Comparison of ENCODE assay signal across 25 cellular contexts in the genomic region with DNA sequence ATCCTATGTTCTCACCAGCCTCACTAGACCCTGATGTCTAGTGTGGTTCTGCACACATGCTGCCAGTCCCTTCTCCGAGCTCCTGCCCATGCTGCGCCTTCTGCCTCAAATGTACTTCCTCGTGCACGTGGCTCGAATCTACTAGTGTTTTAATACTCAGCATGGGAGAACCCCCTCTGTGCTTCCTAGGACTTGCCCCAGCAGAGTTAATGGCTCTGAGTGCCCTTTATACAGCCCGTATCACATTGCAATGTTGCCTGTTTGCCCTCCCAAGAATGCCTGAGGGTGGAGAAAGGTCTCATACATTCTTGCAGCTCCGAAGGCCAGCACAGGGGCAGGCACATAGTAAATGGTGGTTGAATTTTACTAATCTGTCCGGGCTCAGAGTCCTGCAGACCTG.
"Had no signal": no experiment of that assay in that cellular context is flagged by ENCODE, and none has a peak within 500 bp of the region (broad histone marks: within the 10 kb centered on the region; RNA-seq: fewer than 3 reads in every experiment).

No MANE protein-coding gene starts in this region.

- H3K27ac Mint-ChIP-seq: endodermal cell; naive thymus-derived CD4-positive, alpha-beta T cell; stimulated activated effector memory CD8-positive, alpha-beta T cell treated with anti-CD3 and anti-CD28 coated beads, Interleukin-12 subunit alpha, Interleukin-12 subunit beta, amount 100 ng/mL, for 72 hours had no signal

- H3K4me3 ChIP-seq: coronary artery, heart right ventricle, ovary, prostate gland, right lobe of liver, suprapubic skin, thyroid gland, upper lobe of left lung, uterus had no signal

- H3K9me3 Mint-ChIP-seq: neural crest cell; stimulated activated effector memory CD8-positive, alpha-beta T cell treated with anti-CD3 and anti-CD28 coated beads, Interleukin-12 subunit alpha, Interleukin-12 subunit beta, amount 100 ng/mL, for 72 hours had no signal

- H3K4me1 ChIP-seq: heart right ventricle, prostate gland, right lobe of liver, suprapubic skin, thyroid gland, upper lobe of left lung, uterus had no signal

- H3K27me3 ChIP-seq: ovary, right lobe of liver, thyroid gland, uterus had no signal

- DNase-seq: effector CD4-positive, alpha-beta T cell; endodermal cell; erythroblast; foreskin melanocyte; heart right ventricle; hypothalamus; kidney glomerular epithelial cell; mammary epithelial cell; naive thymus-derived CD4-positive, alpha-beta T cell; nucleus accumbens; ovary; retina; right lobe of liver; stimulated activated CD4-positive, alpha-beta T cell treated with anti-CD3 and anti-CD28 coated beads, Interleukin-4, amount 100 ng/mL, for 1 hour; stimulated activated CD8-positive, alpha-beta memory T cell treated with anti-CD3 and anti-CD28 coated beads, Interleukin-4, amount 100 ng/mL, for 48 hours; stimulated activated naive CD8-positive, alpha-beta T cell treated with anti-CD3 and anti-CD28 coated beads, Interleukin-15, Interleukin-2, amounts not matched to agents 100 U/mL and 50 U/mL, for 24 hours; thyroid gland; upper lobe of left lung; uterus had no signal

- H3K36me3 Mint-ChIP-seq: naive thymus-derived CD4-positive, alpha-beta T cell; stimulated activated effector memory CD8-positive, alpha-beta T cell treated with anti-CD3 and anti-CD28 coated beads, Interleukin-12 subunit alpha, Interleukin-12 subunit beta, amount 100 ng/mL, for 72 hours had no signal

- H3K4me3 Mint-ChIP-seq: endodermal cell; neural crest cell; stimulated activated effector memory CD8-positive, alpha-beta T cell treated with anti-CD3 and anti-CD28 coated beads, Interleukin-12 subunit alpha, Interleukin-12 subunit beta, amount 100 ng/mL, for 72 hours had no signal

- H3K27ac ChIP-seq: coronary artery, heart right ventricle, ovary, prostate gland, right lobe of liver, suprapubic skin, thyroid gland, upper lobe of left lung, uterus had no signal

- H3K4me1 Mint-ChIP-seq: endodermal cell, neural crest cell had no signal

- H3K36me3 ChIP-seq: heart right ventricle, ovary, prostate gland, right lobe of liver, suprapubic skin, thyroid gland, upper lobe of left lung, uterus had no signal

- H3K9me3 ChIP-seq: heart right ventricle, ovary, prostate gland, right lobe of liver, suprapubic skin, thyroid gland, upper lobe of left lung, uterus had no signal

- ATAC-seq: heart right ventricle; left lobe of liver; naive thymus-derived CD4-positive, alpha-beta T cell; right lobe of liver; stimulated activated effector memory CD8-positive, alpha-beta T cell treated with anti-CD3 and anti-CD28 coated beads, Interleukin-12 subunit alpha, Interleukin-12 subunit beta, amount 100 ng/mL, for 72 hours; stimulated activated naive CD8-positive, alpha-beta T cell treated with anti-CD3 and anti-CD28 coated beads, Interleukin-15, Interleukin-2, amounts not matched to agents 100 U/mL and 50 U/mL, for 24 hours had no signal
